ENCODE assay signal across 20 cellular contexts in the genomic region with DNA sequence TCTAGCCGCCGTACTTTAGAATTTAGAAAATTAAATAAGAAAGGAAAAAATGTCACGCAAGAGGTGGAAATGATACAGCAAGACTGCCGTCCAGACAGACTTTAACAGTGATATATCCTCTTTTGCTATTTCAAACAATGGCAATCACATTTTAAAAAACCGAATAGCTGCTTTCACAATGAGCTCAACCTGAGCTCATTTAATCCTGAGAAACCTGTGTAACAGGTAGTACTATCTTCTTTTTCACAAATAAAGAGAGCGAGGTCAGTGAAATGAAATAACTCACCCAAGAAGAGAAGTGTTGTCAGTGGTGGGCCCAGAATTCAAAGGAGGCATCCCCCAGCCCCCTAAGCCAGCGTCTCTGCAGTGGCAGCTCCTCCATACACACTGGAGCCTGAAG.
DNase-seq lines count a peak whose midpoint lies in the region; TF ChIP-seq lines count a peak whose summit lies in the region.
"Had no signal": no experiment of that assay in that cellular context is flagged by ENCODE, and none has a peak within 500 bp of the region (broad histone marks: within the 10 kb centered on the region; RNA-seq: fewer than 3 reads in every experiment).

No MANE protein-coding gene starts in this region.

- H3K36me3 Mint-ChIP-seq in mesothelial cell of epicardium, result no peaks in the 10 kb centered on the region
- no peaks in the 10 kb centered on the region for H3K36me3 Mint-ChIP-seq in immature natural killer cell

- H3K9me3 Mint-ChIP-seq in mesothelial cell of epicardium (no peaks in the 10 kb centered on the region), immature natural killer cell (no peaks in the 10 kb centered on the region)

- DNase-seq in DMS53 (lab: John Stamatoyannopoulos, UW), result peak; percentile 15
- DNase-seq in DMS53 treated with DMSO at 0.1 percent for 48 hours (lab: John Stamatoyannopoulos, UW; ENCODE audit: unreplicated experiment), result no peak
- DNase-seq in epithelial cell of esophagus (ENCODE audit: low read depth), result peak; percentile 69
- no peak for DNase-seq in mesothelial cell of epicardium (ENCODE audit: low spot score in 2 of 2, unreplicated experiment in 2 of 2)
- no peak for DNase-seq in activated naive CD4-positive, alpha-beta T cell treated with anti-CD3 and anti-CD28 coated beads, Interleukin-2, amount 50 U/mL, for 16 hours
- DNase-seq in immature natural killer cell, result no peak
- no peak for DNase-seq in anterior cingulate cortex (lab: John Stamatoyannopoulos, UW)
- DNase-seq: ACHN, BE2C, Calu3, NCI-H1092, NCI-H1436, NCI-H187, NCI-H2081 treated with DMSO at 0.1 percent for 48 hours, NCI-H2171 treated with DMSO at 0.1 percent for 48 hours, NCI-H446, NCI-H524 treated with DMSO at 0.1 percent for 48 hours, NCI-H774, Right ventricle myocardium superior, RPMI8226 had no signal

- H3K27ac Mint-ChIP-seq in mesothelial cell of epicardium (peak overlapping the region; percentile 54), immature natural killer cell (no peak overlapping the region)

- H3K4me3 ChIP-seq in epithelial cell of esophagus (ENCODE audit: low read length), result no peak overlapping the region

- peaks cover 22% of the 10 kb centered on the region for H3K4me1 Mint-ChIP-seq in mesothelial cell of epicardium
- H3K4me1 Mint-ChIP-seq in immature natural killer cell, result no peaks in the 10 kb centered on the region

- no peak overlapping the region for H3K4me3 Mint-ChIP-seq in mesothelial cell of epicardium
- H3K4me3 Mint-ChIP-seq in immature natural killer cell, result no peak overlapping the region

- TF ChIP-seq CTCF in epithelial cell of esophagus (IDR thresholded peaks at IDR 0.05; ENCODE audit: insufficient read depth, low read depth, low read length, missing control alignments) (no peak), mesothelial cell of epicardium (IDR thresholded peaks at IDR 0.05; ENCODE audit: unreplicated experiment) (no peak)

- H3K27me3 Mint-ChIP-seq in mesothelial cell of epicardium (ENCODE audit: low read depth), result peaks cover 6% of the 10 kb centered on the region
- H3K27me3 Mint-ChIP-seq in immature natural killer cell (ENCODE audit: low read depth in 3 of 3), result peaks cover 2 to 8% (median 3%) of the 10 kb centered on the region in 3 donors

Comparison
In these comparisons a context has a peak if more than half of its experiments do, and no peak if none do; other contexts are left out.
1. DNase-seq: peak in DMS53 (single experiment) and epithelial cell of esophagus (single experiment); none in DMS53 treated with DMSO at 0.1 percent for 48 hours (single experiment), mesothelial cell of epicardium (0 of 2), activated naive CD4-positive, alpha-beta T cell treated with anti-CD3 and anti-CD28 coated beads, Interleukin-2, amount 50 U/mL, for 16 hours (single experiment), immature natural killer cell (0 of 3) and anterior cingulate cortex (0 of 58).